ENCODE assay signal across 1 cellular context in genomic region chr5:16896767-16897166, GRCh38.
TF ChIP-seq lines count a peak whose summit lies in the region.

No MANE protein-coding gene starts in this region.

TF ChIP-seq in WTC11, 78 proteins besides CTCF, POLR2A, EP300 and RAD21 (continued from another document):
- TF ChIP-seq PRDM15 (CRISPR knock-in tag; IDR thresholded peaks at IDR 0.05), result no peak
